In genomic region chr6:166999145-166999844, GRCh38 we compare ENCODE assay signal across 1 cellular context.
TF ChIP-seq lines count a peak whose summit lies in the region.

A gene with protein sequence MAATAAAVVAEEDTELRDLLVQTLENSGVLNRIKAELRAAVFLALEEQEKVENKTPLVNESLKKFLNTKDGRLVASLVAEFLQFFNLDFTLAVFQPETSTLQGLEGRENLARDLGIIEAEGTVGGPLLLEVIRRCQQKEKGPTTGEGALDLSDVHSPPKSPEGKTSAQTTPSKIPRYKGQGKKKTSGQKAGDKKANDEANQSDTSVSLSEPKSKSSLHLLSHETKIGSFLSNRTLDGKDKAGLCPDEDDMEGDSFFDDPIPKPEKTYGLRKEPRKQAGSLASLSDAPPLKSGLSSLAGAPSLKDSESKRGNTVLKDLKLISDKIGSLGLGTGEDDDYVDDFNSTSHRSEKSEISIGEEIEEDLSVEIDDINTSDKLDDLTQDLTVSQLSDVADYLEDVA (plus strand): TSS chr6:166999397. CDS start chr6:166999413, 16 bp downstream.

TF ChIP-seq in HepG2, 621 proteins besides CTCF, POLR2A, EP300 and RAD21 (continued from another document):
- no peak for TF ChIP-seq ZBTB40 (IDR thresholded peaks at IDR 0.05)
- peak; percentile 79 for TF ChIP-seq ZBTB40 (CRISPR knock-in tag; IDR thresholded peaks at IDR 0.05)
- TF ChIP-seq ETV6 (CRISPR knock-in tag; conservative IDR thresholded peaks at IDR 0.05) = 0 out of 2 replicates have a peak, but pooled peaks have one; percentile 13
- peak; percentile 62; the same call in 1 of the 2 replicates for TF ChIP-seq ZNF704 (CRISPR knock-in tag; IDR thresholded peaks at IDR 0.05; ENCODE audit: borderline replicate concordance)
- TF ChIP-seq ZBTB3 (CRISPR knock-in tag; IDR thresholded peaks at IDR 0.05; ENCODE audit: borderline replicate concordance, low read depth) = peak; percentile 26; the same call in 1 of the 2 replicates
- no peak for TF ChIP-seq ZC3H4 (CRISPR knock-in tag; IDR thresholded peaks at IDR 0.05; ENCODE audit: borderline replicate concordance)
- TF ChIP-seq, protein P1, sequence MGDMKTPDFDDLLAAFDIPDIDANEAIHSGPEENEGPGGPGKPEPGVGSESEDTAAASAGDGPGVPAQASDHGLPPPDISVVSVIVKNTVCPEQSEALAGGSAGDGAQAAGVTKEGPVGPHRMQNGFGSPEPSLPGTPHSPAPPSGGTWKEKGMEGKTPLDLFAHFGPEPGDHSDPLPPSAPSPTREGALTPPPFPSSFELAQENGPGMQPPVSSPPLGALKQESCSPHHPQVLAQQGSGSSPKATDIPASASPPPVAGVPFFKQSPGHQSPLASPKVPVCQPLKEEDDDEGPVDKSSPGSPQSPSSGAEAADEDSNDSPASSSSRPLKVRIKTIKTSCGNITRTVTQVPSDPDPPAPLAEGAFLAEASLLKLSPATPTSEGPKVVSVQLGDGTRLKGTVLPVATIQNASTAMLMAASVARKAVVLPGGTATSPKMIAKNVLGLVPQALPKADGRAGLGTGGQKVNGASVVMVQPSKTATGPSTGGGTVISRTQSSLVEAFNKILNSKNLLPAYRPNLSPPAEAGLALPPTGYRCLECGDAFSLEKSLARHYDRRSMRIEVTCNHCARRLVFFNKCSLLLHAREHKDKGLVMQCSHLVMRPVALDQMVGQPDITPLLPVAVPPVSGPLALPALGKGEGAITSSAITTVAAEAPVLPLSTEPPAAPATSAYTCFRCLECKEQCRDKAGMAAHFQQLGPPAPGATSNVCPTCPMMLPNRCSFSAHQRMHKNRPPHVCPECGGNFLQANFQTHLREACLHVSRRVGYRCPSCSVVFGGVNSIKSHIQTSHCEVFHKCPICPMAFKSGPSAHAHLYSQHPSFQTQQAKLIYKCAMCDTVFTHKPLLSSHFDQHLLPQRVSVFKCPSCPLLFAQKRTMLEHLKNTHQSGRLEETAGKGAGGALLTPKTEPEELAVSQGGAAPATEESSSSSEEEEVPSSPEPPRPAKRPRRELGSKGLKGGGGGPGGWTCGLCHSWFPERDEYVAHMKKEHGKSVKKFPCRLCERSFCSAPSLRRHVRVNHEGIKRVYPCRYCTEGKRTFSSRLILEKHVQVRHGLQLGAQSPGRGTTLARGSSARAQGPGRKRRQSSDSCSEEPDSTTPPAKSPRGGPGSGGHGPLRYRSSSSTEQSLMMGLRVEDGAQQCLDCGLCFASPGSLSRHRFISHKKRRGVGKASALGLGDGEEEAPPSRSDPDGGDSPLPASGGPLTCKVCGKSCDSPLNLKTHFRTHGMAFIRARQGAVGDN (CRISPR knock-in tag; IDR thresholded peaks at IDR 0.05) = peak; percentile 93
- peak; percentile 92; the same call in 1 of the 2 replicates for TF ChIP-seq ZNF724P (CRISPR knock-in tag; IDR thresholded peaks at IDR 0.05; ENCODE audit: borderline replicate concordance)
- TF ChIP-seq, protein P2, sequence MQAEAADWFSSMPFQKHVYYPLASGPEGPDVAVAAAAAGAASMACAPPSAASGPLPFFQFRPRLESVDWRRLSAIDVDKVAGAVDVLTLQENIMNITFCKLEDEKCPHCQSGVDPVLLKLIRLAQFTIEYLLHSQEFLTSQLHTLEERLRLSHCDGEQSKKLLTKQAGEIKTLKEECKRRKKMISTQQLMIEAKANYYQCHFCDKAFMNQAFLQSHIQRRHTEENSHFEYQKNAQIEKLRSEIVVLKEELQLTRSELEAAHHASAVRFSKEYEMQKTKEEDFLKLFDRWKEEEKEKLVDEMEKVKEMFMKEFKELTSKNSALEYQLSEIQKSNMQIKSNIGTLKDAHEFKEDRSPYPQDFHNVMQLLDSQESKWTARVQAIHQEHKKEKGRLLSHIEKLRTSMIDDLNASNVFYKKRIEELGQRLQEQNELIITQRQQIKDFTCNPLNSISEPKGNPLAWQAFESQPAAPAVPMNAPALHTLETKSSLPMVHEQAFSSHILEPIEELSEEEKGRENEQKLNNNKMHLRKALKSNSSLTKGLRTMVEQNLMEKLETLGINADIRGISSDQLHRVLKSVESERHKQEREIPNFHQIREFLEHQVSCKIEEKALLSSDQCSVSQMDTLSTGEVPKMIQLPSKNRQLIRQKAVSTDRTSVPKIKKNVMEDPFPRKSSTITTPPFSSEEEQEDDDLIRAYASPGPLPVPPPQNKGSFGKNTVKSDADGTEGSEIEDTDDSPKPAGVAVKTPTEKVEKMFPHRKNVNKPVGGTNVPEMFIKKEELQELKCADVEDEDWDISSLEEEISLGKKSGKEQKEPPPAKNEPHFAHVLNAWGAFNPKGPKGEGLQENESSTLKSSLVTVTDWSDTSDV (CRISPR knock-in tag; IDR thresholded peaks at IDR 0.05) = peak; percentile 82; the same call in 1 of the 2 replicates
- peak; percentile 83 for TF ChIP-seq ZNF329 (CRISPR knock-in tag; IDR thresholded peaks at IDR 0.05; ENCODE audit: low read depth)
- TF ChIP-seq ZNF563 (CRISPR knock-in tag; IDR thresholded peaks at IDR 0.05) = peak; percentile 50
- TF ChIP-seq ZFY (CRISPR knock-in tag; IDR thresholded peaks at IDR 0.05) = peak; percentile 93
- TF ChIP-seq, protein P3, sequence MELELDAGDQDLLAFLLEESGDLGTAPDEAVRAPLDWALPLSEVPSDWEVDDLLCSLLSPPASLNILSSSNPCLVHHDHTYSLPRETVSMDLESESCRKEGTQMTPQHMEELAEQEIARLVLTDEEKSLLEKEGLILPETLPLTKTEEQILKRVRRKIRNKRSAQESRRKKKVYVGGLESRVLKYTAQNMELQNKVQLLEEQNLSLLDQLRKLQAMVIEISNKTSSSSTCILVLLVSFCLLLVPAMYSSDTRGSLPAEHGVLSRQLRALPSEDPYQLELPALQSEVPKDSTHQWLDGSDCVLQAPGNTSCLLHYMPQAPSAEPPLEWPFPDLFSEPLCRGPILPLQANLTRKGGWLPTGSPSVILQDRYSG (CRISPR knock-in tag; IDR thresholded peaks at IDR 0.05) = 0 out of 2 replicates have a peak, but pooled peaks have one; percentile 34
- no peak; the same call in 1 of the 2 replicates for TF ChIP-seq ZNF780A (CRISPR knock-in tag; IDR thresholded peaks at IDR 0.05)
- peak; percentile 96 for TF ChIP-seq MYPOP (CRISPR knock-in tag; IDR thresholded peaks at IDR 0.05)
- TF ChIP-seq SP2 (CRISPR knock-in tag; IDR thresholded peaks at IDR 0.05) = peak; percentile 59; the same call in 1 of the 2 replicates
- no peak; the same call in 1 of the 2 replicates for TF ChIP-seq HDAC2 (CRISPR knock-in tag; IDR thresholded peaks at IDR 0.05)
- no peak; the same call in 1 of the 2 replicates for TF ChIP-seq NFKB2 (CRISPR knock-in tag; IDR thresholded peaks at IDR 0.05; ENCODE audit: borderline replicate concordance)
- peak; percentile 74 for TF ChIP-seq ZNF891 (CRISPR knock-in tag; IDR thresholded peaks at IDR 0.05)
- peak; percentile 50; the same call in 1 of the 2 replicates for TF ChIP-seq MEIS2 (CRISPR knock-in tag; IDR thresholded peaks at IDR 0.05)
- TF ChIP-seq ZNF143 (CRISPR knock-in tag; IDR thresholded peaks at IDR 0.05) = no peak
- TF ChIP-seq GATA4 (IDR thresholded peaks at IDR 0.05; ENCODE audit: borderline replicate concordance, low read depth) = 0 out of 2 replicates have a peak, but pooled peaks have one; percentile 34
- TF ChIP-seq KLF13 (CRISPR knock-in tag; IDR thresholded peaks at IDR 0.05) = peak; percentile 52; the same call in 1 of the 2 replicates
- peak; percentile 80 for TF ChIP-seq HES4 (CRISPR knock-in tag; IDR thresholded peaks at IDR 0.05; ENCODE audit: borderline replicate concordance)
- peak; percentile 55; the same call in 1 of the 2 replicates for TF ChIP-seq PPARG (CRISPR knock-in tag; conservative IDR thresholded peaks at IDR 0.05)
- TF ChIP-seq, protein P4, sequence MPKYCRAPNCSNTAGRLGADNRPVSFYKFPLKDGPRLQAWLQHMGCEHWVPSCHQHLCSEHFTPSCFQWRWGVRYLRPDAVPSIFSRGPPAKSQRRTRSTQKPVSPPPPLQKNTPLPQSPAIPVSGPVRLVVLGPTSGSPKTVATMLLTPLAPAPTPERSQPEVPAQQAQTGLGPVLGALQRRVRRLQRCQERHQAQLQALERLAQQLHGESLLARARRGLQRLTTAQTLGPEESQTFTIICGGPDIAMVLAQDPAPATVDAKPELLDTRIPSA (CRISPR knock-in tag; IDR thresholded peaks at IDR 0.05; ENCODE audit: borderline replicate concordance) = peak; percentile 98
- TF ChIP-seq RBAK (CRISPR knock-in tag; IDR thresholded peaks at IDR 0.05) = no peak
- TF ChIP-seq ZNF747 (CRISPR knock-in tag; IDR thresholded peaks at IDR 0.05; ENCODE audit: borderline replicate concordance) = peak; percentile 75; the same call in 1 of the 2 replicates
- TF ChIP-seq SAFB2 (CRISPR knock-in tag; IDR thresholded peaks at IDR 0.05; ENCODE audit: borderline replicate concordance, low read depth) = peak; percentile 99
